8 cellular contexts compared by ENCODE assay signal in the genomic region with DNA sequence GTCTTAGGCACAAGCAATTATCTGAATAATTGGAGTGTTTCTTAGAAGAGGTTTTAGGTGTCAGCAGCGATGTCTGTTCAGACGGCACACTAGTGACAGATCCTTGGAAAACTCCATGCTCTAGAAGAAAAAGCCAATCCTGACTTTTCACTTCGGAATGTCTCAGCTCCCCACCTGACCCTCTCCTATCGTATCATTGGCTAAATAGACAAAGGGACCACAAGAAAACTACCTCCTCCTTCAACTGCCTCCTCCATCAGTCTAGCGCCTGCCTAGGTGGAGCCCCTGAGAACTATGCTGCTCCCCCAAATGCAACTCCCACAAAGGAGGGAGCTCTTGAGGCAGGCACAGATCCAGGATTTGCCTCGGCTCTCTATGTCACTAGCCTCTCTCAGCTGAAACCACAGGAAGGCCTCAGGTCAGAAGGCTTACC.
DNase-seq lines count a peak whose midpoint lies in the region; ATAC-seq and TF ChIP-seq lines count a peak whose summit lies in the region.

No MANE protein-coding gene starts in this region.

- no peaks in the 10 kb centered on the region for H3K36me3 Mint-ChIP-seq in endodermal cell (ENCODE audit: low read depth)

- no peaks in the 10 kb centered on the region for H3K27me3 Mint-ChIP-seq in endodermal cell (ENCODE audit: insufficient read depth)

- DNase-seq in GM12864 (ENCODE audit: low read depth), result no peak
- peak; percentile 17 for DNase-seq in NCI-H226
- DNase-seq in endodermal cell, result peak; percentile 49
- peak; percentile 39 for DNase-seq in retinal pigment epithelial cell (ENCODE audit: low read depth)
- no peak for DNase-seq in iPS-NIHi11 (ENCODE audit: low spot score)
- DNase-seq in NK-92 treated with Interleukin-12 subunit alpha and Interleukin-12 subunit beta, amount 100 ng/mL, for 24 hours (lab: John Stamatoyannopoulos, UW), result no peak

- no peak for ATAC-seq in HG03045 (IDR thresholded peaks at IDR 0.05; ENCODE audit: unreplicated experiment)
- ATAC-seq in HG03378 (IDR thresholded peaks at IDR 0.05; ENCODE audit: unreplicated experiment), result no peak

- TF ChIP-seq CTCF in GM12864 (IDR thresholded peaks at IDR 0.05; ENCODE audit: low read depth, low read length, missing control alignments) (no peak), endodermal cell (conservative IDR thresholded peaks at IDR 0.05) (no peak), retinal pigment epithelial cell (conservative IDR thresholded peaks at IDR 0.05; ENCODE audit: low read depth, low read length) (peak; percentile 14)

- H3K27me3 ChIP-seq in endodermal cell (ENCODE audit: control insufficient read depth, insufficient read depth, low read length, poor library complexity, severe bottlenecking), result no peaks in the 10 kb centered on the region

- no peaks in the 10 kb centered on the region for H3K9me3 Mint-ChIP-seq in endodermal cell

- H3K4me3 Mint-ChIP-seq in endodermal cell, result no peak overlapping the region

- peaks cover 37% of the 10 kb centered on the region for H3K4me1 Mint-ChIP-seq in endodermal cell

- WGBS in endodermal cell (ENCODE audit: insufficient coverage in 1 of 2, insufficient read length in 1 of 2), 2 experiments, result 93 to 94% methylated on average over 5 to 6 of the region's 6 CpGs

- no peak overlapping the region for H3K27ac ChIP-seq in endodermal cell (ENCODE audit: low read depth, low read length)

- no peak overlapping the region for H3K9ac ChIP-seq in endodermal cell (ENCODE audit: extremely low read depth, low read length, poor library complexity, severe bottlenecking)

- peaks cover 11% of the 10 kb centered on the region for H3K4me1 ChIP-seq in endodermal cell (ENCODE audit: control insufficient read depth, insufficient read depth, low read length)

- H3K4me3 ChIP-seq in GM12864 (ENCODE audit: low read depth, low read length) (peak overlapping the region; percentile 38), endodermal cell (ENCODE audit: low read length) (no peak overlapping the region), retinal pigment epithelial cell (ENCODE audit: low read length) (no peak overlapping the region)

- H3K9me3 ChIP-seq in endodermal cell (ENCODE audit: control insufficient read depth, low read length), result no peaks in the 10 kb centered on the region

- H3K36me3 ChIP-seq in endodermal cell (ENCODE audit: control insufficient read depth, insufficient read depth, low read length), result no peaks in the 10 kb centered on the region

- no peak overlapping the region for H3K27ac Mint-ChIP-seq in endodermal cell

Comparison
In these comparisons a context has a peak if more than half of its experiments do, and no peak if none do; other contexts are left out.
1. DNase-seq: peak in NCI-H226 (single experiment), endodermal cell (single experiment) and retinal pigment epithelial cell (single experiment); none in GM12864 (single experiment), iPS-NIHi11 (single experiment) and NK-92 treated with Interleukin-12 subunit alpha and Interleukin-12 subunit beta, amount 100 ng/mL, for 24 hours (single experiment).